33 cellular contexts compared by ENCODE assay signal in the genomic region with DNA sequence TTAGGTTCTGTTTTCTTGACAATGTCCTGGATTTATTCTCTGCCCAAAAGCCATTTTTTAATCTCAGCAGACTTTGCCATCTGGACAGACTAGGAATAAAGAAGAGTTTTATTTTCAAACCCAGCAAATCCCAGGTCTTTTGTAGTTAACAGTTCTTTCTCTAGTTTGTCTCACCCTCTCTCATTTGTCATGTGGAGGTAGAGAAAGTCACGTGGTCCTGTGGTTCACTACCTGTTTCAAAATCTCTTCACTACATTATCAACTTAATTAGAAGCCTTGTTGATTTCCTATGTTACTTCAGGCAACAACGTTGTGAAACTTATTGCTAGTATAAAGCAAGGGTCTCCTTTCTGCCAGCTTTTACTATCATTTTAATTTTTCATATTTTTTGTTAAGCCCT.
"Had no signal": no experiment of that assay in that cellular context is flagged by ENCODE, and none has a peak within 500 bp of the region (broad histone marks: within the 10 kb centered on the region; RNA-seq: fewer than 3 reads in every experiment).

No MANE protein-coding gene starts in this region.

- H3K9me3 ChIP-seq: adrenal gland, ascending aorta, body of pancreas, breast epithelium had no signal

- H3K36me3 ChIP-seq: adrenal gland, ascending aorta, brain microvascular endothelial cell, breast epithelium, cardiac muscle cell had no signal

- ATAC-seq: activated naive CD4-positive, alpha-beta T cell treated with anti-CD3 and anti-CD28 coated beads, Interleukin-2, amount 50 U/mL, for 72 hours; activated naive CD8-positive, alpha-beta T cell treated with anti-CD3 and anti-CD28 coated beads, Interleukin-2, amount 50 U/mL, for 24 hours; activated T-cell treated with anti-CD3 and anti-CD28 coated beads, Interleukin-2, amount 50 U/mL, for 4 hours; activated T-cell treated with anti-CD3 and anti-CD28 coated beads, Interleukin-2, amount 50 U/mL, for 72 hours; activated T-helper 17 cell treated with anti-CD3 and anti-CD28 coated beads, Interleukin-2, amount 50 U/mL, for 72 hours; body of pancreas had no signal

- H3K27ac ChIP-seq: adrenal gland, ascending aorta, body of pancreas, brain microvascular endothelial cell, breast epithelium, cardiac muscle cell had no signal

- DNase-seq: activated effector memory CD4-positive, alpha-beta T cell treated with anti-CD3 and anti-CD28 coated beads, Interleukin-2, amount 50 U/mL, for 16 hours; activated effector memory CD4-positive, alpha-beta T cell treated with Interleukin-2 at 50 U/mL for 16 hours; activated gamma-delta T cell; activated gamma-delta T cell treated with Interleukin-2 at 50 U/mL for 16 hours; activated naive CD4-positive, alpha-beta T cell; activated naive CD4-positive, alpha-beta T cell treated with anti-CD3 and anti-CD28 coated beads for 36 hours; activated naive CD4-positive, alpha-beta T cell treated with anti-CD3 and anti-CD28 coated beads, Interleukin-2, amount 10 ng/mL, durations not matched to agents 7 days and 5 days; activated naive CD4-positive, alpha-beta T cell treated with anti-CD3 and anti-CD28 coated beads, Interleukin-2, amount 50 U/mL, for 16 hours; activated naive CD4-positive, alpha-beta T cell treated with Interleukin-2 at 50 U/mL for 16 hours; activated naive CD8-positive, alpha-beta T cell treated with anti-CD3 and anti-CD28 coated beads for 36 hours; activated naive CD8-positive, alpha-beta T cell treated with anti-CD3 and anti-CD28 coated beads, Interleukin-2, amount 10 ng/mL, durations not matched to agents 7 days and 5 days; activated naive CD8-positive, alpha-beta T cell treated with anti-CD3 and anti-CD28 coated beads, Interleukin-2, amount 50 U/mL, for 24 hours; activated T-cell treated with anti-CD3 and anti-CD28 coated beads, Interleukin-2, amount 50 U/mL, for 24 hours; activated T-cell treated with anti-CD3 and anti-CD28 coated beads, Interleukin-2, amount 50 U/mL, for 4 hours; activated T-cell treated with anti-CD3 and anti-CD28 coated beads, Interleukin-2, amount 50 U/mL, for 48 hours; activated T-cell treated with anti-CD3 and anti-CD28 coated beads, Interleukin-2, amount 50 U/mL, for 72 hours; adrenal gland; amniotic stem cell; amygdala; anterior cingulate cortex; aorta; body of pancreas; brain microvascular endothelial cell; caudate nucleus; central memory CD4-positive, alpha-beta T cell; cerebellar nuclear complex had no signal

- H3K27me3 ChIP-seq: adrenal gland, ascending aorta, body of pancreas, brain microvascular endothelial cell, breast epithelium, cardiac muscle cell had no signal

- H3K4me3 ChIP-seq: adrenal gland, ascending aorta, body of pancreas, breast epithelium, cardiac muscle cell had no signal

- H3K4me1 ChIP-seq: adrenal gland, ascending aorta, body of pancreas, breast epithelium had no signal

- FAIRE-seq: astrocyte, bronchial epithelial cell had no signal
